ENCODE assay signal across 16 cellular contexts in genomic region chr10:24824536-24824935, GRCh38.
A peak's percentile ranks its signal among the peaks of the same experiment; 100 is the strongest.
DNase-seq lines count a peak whose midpoint lies in the region; ATAC-seq, FAIRE-seq and TF ChIP-seq lines count a peak whose summit lies in the region.
"Had no signal": no experiment of that assay in that cellular context is flagged by ENCODE, and none has a peak within 500 bp of the region (broad histone marks: within the 10 kb centered on the region; RNA-seq: fewer than 3 reads in every experiment).

No MANE protein-coding gene starts in this region.

- no peaks in the 10 kb centered on the region for H3K9me3 Mint-ChIP-seq in HFFc6
- H3K9me3 Mint-ChIP-seq in activated T-helper 17 cell treated with anti-CD3 and anti-CD28 coated beads, Interleukin-2, amount 50 U/mL, for 72 hours, result no peaks in the 10 kb centered on the region
- H3K9me3 Mint-ChIP-seq: CD8-positive, alpha-beta T cell had no signal

- ATAC-seq in activated T-helper 17 cell treated with anti-CD3 and anti-CD28 coated beads, Interleukin-2, amount 50 U/mL, for 72 hours (replicated peaks), result no peak
- ATAC-seq: CD8-positive, alpha-beta T cell had no signal

- peak overlapping the region; percentile 28; the same call in 1 of the 2 replicates for H3K27ac Mint-ChIP-seq in HFFc6
- peak overlapping the region; percentile 73 for H3K27ac Mint-ChIP-seq in activated T-helper 17 cell treated with anti-CD3 and anti-CD28 coated beads, Interleukin-2, amount 50 U/mL, for 72 hours
- H3K27ac Mint-ChIP-seq: CD8-positive, alpha-beta T cell had no signal

- in situ Hi-C loops in ACHN (cut with HindIII; ENCODE audit: low pct_ligation_motif_present, low pct_unique_long_range_greater_than_20kb, low sequenced_read_pairs), result no loop called here

- peak; percentile 9 for FAIRE-seq in A204.1 (lab: Jason Lieb, UNC)
- FAIRE-seq: A549, D721Med had no signal

- no peaks in the 10 kb centered on the region for H3K36me3 Mint-ChIP-seq in HFFc6 (ENCODE audit: low read depth)
- no peaks in the 10 kb centered on the region for H3K36me3 Mint-ChIP-seq in activated T-helper 17 cell treated with anti-CD3 and anti-CD28 coated beads, Interleukin-2, amount 50 U/mL, for 72 hours (ENCODE audit: low read depth)
- H3K36me3 Mint-ChIP-seq: CD8-positive, alpha-beta T cell had no signal

- H3K4me3 Mint-ChIP-seq in HFFc6, result no peak overlapping the region
- peak overlapping the region; percentile 9 for H3K4me3 Mint-ChIP-seq in activated T-helper 17 cell treated with anti-CD3 and anti-CD28 coated beads, Interleukin-2, amount 50 U/mL, for 72 hours
- H3K4me3 Mint-ChIP-seq: CD8-positive, alpha-beta T cell had no signal

- H3K4me1 Mint-ChIP-seq in HFFc6 (ENCODE audit: low read depth), result peaks cover 53% of the 10 kb centered on the region
- H3K4me1 Mint-ChIP-seq in activated T-helper 17 cell treated with anti-CD3 and anti-CD28 coated beads, Interleukin-2, amount 50 U/mL, for 72 hours, result peaks cover 29% of the 10 kb centered on the region

- no peak for TF ChIP-seq CTCF in HFFc6 (IDR thresholded peaks at IDR 0.05)

- H3K27me3 Mint-ChIP-seq in HFFc6 (ENCODE audit: insufficient read depth), result peaks cover 1% of the 10 kb centered on the region; the same call in 1 of the 2 replicates
- no peaks in the 10 kb centered on the region for H3K27me3 Mint-ChIP-seq in activated T-helper 17 cell treated with anti-CD3 and anti-CD28 coated beads, Interleukin-2, amount 50 U/mL, for 72 hours

- DNase-seq in HFFc6, result no peak
- DNase-seq in fibroblast of peridontal ligament (ENCODE audit: extremely low read depth), result peak; percentile 3
- DNase-seq in effector CD8-positive, alpha-beta T cell (lab: John Stamatoyannopoulos, UW), result no peak
- DNase-seq in COR-L47 (lab: John Stamatoyannopoulos, UW), result no peak
- no peak for DNase-seq in NCI-H128 (lab: John Stamatoyannopoulos, UW; ENCODE audit: unreplicated experiment)
- DNase-seq in ACHN, result no peak
- DNase-seq: CD8-positive, alpha-beta T cell; H7; NCI-H1436 treated with DMSO at 0.1 percent for 48 hours; NCI-H2029; NCI-H345; NCI-H524 treated with DMSO at 0.1 percent for 48 hours had no signal
